ENCODE assay signal across 1 cellular context in genomic region chr4:91961504-91961903, GRCh38.
TF ChIP-seq lines count a peak whose summit lies in the region.

No MANE protein-coding gene starts in this region.

TF ChIP-seq in GM23338, 12 proteins besides CTCF, POLR2A, EP300 and RAD21 (continued from another document):
- TF ChIP-seq, protein P1, sequence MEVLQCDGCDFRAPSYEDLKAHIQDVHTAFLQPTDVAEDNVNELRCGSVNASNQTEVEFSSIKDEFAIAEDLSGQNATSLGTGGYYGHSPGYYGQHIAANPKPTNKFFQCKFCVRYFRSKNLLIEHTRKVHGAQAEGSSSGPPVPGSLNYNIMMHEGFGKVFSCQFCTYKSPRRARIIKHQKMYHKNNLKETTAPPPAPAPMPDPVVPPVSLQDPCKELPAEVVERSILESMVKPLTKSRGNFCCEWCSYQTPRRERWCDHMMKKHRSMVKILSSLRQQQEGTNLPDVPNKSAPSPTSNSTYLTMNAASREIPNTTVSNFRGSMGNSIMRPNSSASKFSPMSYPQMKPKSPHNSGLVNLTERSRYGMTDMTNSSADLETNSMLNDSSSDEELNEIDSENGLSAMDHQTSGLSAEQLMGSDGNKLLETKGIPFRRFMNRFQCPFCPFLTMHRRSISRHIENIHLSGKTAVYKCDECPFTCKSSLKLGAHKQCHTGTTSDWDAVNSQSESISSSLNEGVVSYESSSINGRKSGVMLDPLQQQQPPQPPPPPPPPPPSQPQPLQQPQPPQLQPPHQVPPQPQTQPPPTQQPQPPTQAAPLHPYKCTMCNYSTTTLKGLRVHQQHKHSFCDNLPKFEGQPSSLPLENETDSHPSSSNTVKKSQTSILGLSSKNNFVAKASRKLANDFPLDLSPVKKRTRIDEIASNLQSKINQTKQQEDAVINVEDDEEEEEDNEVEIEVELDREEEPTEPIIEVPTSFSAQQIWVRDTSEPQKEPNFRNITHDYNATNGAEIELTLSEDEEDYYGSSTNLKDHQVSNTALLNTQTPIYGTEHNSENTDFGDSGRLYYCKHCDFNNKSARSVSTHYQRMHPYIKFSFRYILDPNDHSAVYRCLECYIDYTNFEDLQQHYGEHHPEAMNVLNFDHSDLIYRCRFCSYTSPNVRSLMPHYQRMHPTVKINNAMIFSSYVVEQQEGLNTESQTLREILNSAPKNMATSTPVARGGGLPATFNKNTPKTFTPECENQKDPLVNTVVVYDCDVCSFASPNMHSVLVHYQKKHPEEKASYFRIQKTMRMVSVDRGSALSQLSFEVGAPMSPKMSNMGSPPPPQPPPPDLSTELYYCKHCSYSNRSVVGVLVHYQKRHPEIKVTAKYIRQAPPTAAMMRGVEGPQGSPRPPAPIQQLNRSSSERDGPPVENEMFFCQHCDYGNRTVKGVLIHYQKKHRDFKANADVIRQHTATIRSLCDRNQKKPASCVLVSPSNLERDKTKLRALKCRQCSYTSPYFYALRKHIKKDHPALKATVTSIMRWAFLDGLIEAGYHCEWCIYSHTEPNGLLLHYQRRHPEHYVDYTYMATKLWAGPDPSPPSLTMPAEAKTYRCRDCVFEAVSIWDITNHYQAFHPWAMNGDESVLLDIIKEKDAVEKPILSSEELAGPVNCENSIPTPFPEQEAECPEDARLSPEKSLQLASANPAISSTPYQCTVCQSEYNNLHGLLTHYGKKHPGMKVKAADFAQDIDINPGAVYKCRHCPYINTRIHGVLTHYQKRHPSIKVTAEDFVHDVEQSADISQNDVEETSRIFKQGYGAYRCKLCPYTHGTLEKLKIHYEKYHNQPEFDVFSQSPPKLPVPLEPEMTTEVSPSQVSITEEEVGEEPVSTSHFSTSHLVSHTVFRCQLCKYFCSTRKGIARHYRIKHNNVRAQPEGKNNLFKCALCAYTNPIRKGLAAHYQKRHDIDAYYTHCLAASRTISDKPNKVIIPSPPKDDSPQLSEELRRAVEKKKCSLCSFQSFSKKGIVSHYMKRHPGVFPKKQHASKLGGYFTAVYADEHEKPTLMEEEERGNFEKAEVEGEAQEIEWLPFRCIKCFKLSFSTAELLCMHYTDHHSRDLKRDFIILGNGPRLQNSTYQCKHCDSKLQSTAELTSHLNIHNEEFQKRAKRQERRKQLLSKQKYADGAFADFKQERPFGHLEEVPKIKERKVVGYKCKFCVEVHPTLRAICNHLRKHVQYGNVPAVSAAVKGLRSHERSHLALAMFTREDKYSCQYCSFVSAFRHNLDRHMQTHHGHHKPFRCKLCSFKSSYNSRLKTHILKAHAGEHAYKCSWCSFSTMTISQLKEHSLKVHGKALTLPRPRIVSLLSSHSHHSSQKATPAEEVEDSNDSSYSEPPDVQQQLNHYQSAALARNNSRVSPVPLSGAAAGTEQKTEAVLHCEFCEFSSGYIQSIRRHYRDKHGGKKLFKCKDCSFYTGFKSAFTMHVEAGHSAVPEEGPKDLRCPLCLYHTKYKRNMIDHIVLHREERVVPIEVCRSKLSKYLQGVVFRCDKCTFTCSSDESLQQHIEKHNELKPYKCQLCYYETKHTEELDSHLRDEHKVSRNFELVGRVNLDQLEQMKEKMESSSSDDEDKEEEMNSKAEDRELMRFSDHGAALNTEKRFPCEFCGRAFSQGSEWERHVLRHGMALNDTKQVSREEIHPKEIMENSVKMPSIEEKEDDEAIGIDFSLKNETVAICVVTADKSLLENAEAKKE (CRISPR knock-in tag; IDR thresholded peaks at IDR 0.05) = no peak
- TF ChIP-seq POLR2AphosphoS5 (IDR thresholded peaks at IDR 0.05; ENCODE audit: low read depth) = no peak
TF ChIP-seq in GM23338: peak in this region for 0.
